In the genomic region with DNA sequence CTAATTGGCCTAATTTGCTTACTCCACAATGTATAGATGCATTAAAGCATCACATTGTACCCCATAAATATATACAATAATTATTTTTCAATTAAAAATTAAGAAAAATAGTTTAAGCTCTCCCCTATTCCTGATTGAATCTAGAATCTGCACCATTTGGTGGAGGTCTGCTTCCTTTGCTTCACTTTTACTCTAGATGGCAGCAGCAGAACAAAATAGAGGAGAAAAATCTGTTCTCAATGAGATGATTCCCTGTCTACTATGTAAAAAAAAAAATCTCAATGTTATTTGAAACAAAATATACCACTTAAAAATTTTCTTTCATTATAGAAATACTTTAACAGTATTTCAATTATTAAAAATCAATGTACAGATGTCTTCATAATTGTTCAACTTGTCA, we compare ENCODE assay signal across 8 cellular contexts.
DNase-seq lines count a peak whose midpoint lies in the region; ATAC-seq and TF ChIP-seq lines count a peak whose summit lies in the region.

No MANE protein-coding gene starts in this region.

- ATAC-seq in activated naive CD8-positive, alpha-beta T cell treated with anti-CD3 and anti-CD28 coated beads, Interleukin-2, amount 50 U/mL, for 24 hours = no peak
- no peak for ATAC-seq in HG02970 (IDR thresholded peaks at IDR 0.05; ENCODE audit: low FRiP score, unreplicated experiment)

- H3K4me3 Mint-ChIP-seq in progenitor cell of endocrine pancreas (ENCODE audit: low read depth) = no peak overlapping the region
- H3K4me3 Mint-ChIP-seq in activated naive CD8-positive, alpha-beta T cell treated with anti-CD3 and anti-CD28 coated beads, Interleukin-2, amount 50 U/mL, for 24 hours = no peak overlapping the region

- TF ChIP-seq CTCF in cardiac fibroblast (IDR thresholded peaks at IDR 0.05; ENCODE audit: low read depth, low read length) (peak; percentile 53), progenitor cell of endocrine pancreas (IDR thresholded peaks at IDR 0.05; ENCODE audit: unreplicated experiment) (peak; percentile 67)

- no peak overlapping the region for H3K27ac Mint-ChIP-seq in progenitor cell of endocrine pancreas
- H3K27ac Mint-ChIP-seq in activated naive CD8-positive, alpha-beta T cell treated with anti-CD3 and anti-CD28 coated beads, Interleukin-2, amount 50 U/mL, for 24 hours = no peak overlapping the region

- DNase-seq in NCI-H524 (lab: John Stamatoyannopoulos, UW) = peak; percentile 8 to 41
- DNase-seq in NCI-H524 treated with DMSO at 0.1 percent for 48 hours (lab: John Stamatoyannopoulos, UW) = no peak
- peak; percentile 77 for DNase-seq in NCI-H2081 treated with DMSO at 0.1 percent for 48 hours (lab: John Stamatoyannopoulos, UW)
- DNase-seq in cardiac fibroblast (ENCODE audit: low read depth in 2 of 2) = peak; percentile 44 to 46
- DNase-seq in progenitor cell of endocrine pancreas (ENCODE audit: low spot score, unreplicated experiment) = no peak
- no peak for DNase-seq in activated naive CD8-positive, alpha-beta T cell treated with anti-CD3 and anti-CD28 coated beads, Interleukin-2, amount 50 U/mL, for 24 hours
- no peak for DNase-seq in activated gamma-delta T cell treated with Interleukin-2 at 50 U/mL for 16 hours

- H3K4me1 Mint-ChIP-seq in progenitor cell of endocrine pancreas (ENCODE audit: low read depth) = peaks cover 3% of the 10 kb centered on the region
- H3K4me1 Mint-ChIP-seq in activated naive CD8-positive, alpha-beta T cell treated with anti-CD3 and anti-CD28 coated beads, Interleukin-2, amount 50 U/mL, for 24 hours = no peaks in the 10 kb centered on the region

- H3K36me3 Mint-ChIP-seq in progenitor cell of endocrine pancreas (ENCODE audit: insufficient read depth) = no peaks in the 10 kb centered on the region
- no peaks in the 10 kb centered on the region for H3K36me3 Mint-ChIP-seq in activated naive CD8-positive, alpha-beta T cell treated with anti-CD3 and anti-CD28 coated beads, Interleukin-2, amount 50 U/mL, for 24 hours (ENCODE audit: low read depth)

- no peaks in the 10 kb centered on the region for H3K9me3 Mint-ChIP-seq in progenitor cell of endocrine pancreas (ENCODE audit: low read depth)
- H3K9me3 Mint-ChIP-seq in activated naive CD8-positive, alpha-beta T cell treated with anti-CD3 and anti-CD28 coated beads, Interleukin-2, amount 50 U/mL, for 24 hours = no peaks in the 10 kb centered on the region

- H3K27me3 Mint-ChIP-seq in progenitor cell of endocrine pancreas = no peaks in the 10 kb centered on the region
- peaks cover 14% of the 10 kb centered on the region for H3K27me3 Mint-ChIP-seq in activated naive CD8-positive, alpha-beta T cell treated with anti-CD3 and anti-CD28 coated beads, Interleukin-2, amount 50 U/mL, for 24 hours

- no peak overlapping the region for H3K4me3 ChIP-seq in cardiac fibroblast (replicated peaks in 1 of 2; ENCODE audit: low read depth in 2 of 2, low read length in 2 of 2)

Comparison
In these comparisons a context has a peak if more than half of its experiments do, and no peak if none do; other contexts are left out.
1. DNase-seq: peak in NCI-H524 (2 of 2), NCI-H2081 treated with DMSO at 0.1 percent for 48 hours (single experiment) and cardiac fibroblast (2 of 2); none in NCI-H524 treated with DMSO at 0.1 percent for 48 hours (single experiment), progenitor cell of endocrine pancreas (single experiment), activated naive CD8-positive, alpha-beta T cell treated with anti-CD3 and anti-CD28 coated beads, Interleukin-2, amount 50 U/mL, for 24 hours (single experiment) and activated gamma-delta T cell treated with Interleukin-2 at 50 U/mL for 16 hours (single experiment).